In genomic region chr7:102077081-102077480, GRCh38 we compare ENCODE assay signal across 20 cellular contexts.
DNase-seq lines count a peak whose midpoint lies in the region; ATAC-seq and TF ChIP-seq lines count a peak whose summit lies in the region.
"Had no signal": no experiment of that assay in that cellular context is flagged by ENCODE, and none has a peak within 500 bp of the region (broad histone marks: within the 10 kb centered on the region; RNA-seq: fewer than 3 reads in every experiment).

No MANE protein-coding gene starts in this region.

- H3K36me3 Mint-ChIP-seq in activated naive CD8-positive, alpha-beta T cell treated with anti-CD3 and anti-CD28 coated beads, Interleukin-2, amount 10 ng/mL, durations not matched to agents 7 days and 5 days, result peaks cover 12% of the 10 kb centered on the region
- H3K36me3 Mint-ChIP-seq in activated naive CD8-positive, alpha-beta T cell treated with anti-CD3 and anti-CD28 coated beads for 36 hours, result peaks cover 33% of the 10 kb centered on the region
- peaks cover 29% of the 10 kb centered on the region for H3K36me3 Mint-ChIP-seq in progenitor cell of endocrine pancreas (ENCODE audit: insufficient read depth)

- no peaks in the 10 kb centered on the region for H3K9me2 ChIP-seq in Loucy (replicated peaks; ENCODE audit: low read depth, low read length)

- H4K20me1 ChIP-seq in Loucy (ENCODE audit: insufficient read depth, low read length, poor library complexity, severe bottlenecking), result peaks cover 8% of the 10 kb centered on the region

- H3K9me3 ChIP-seq in Loucy (ENCODE audit: insufficient read depth, low read depth, low read length), result no peaks in the 10 kb centered on the region
- H3K9me3 ChIP-seq: adrenal gland, SJSA1 had no signal

- no peak for DNase-seq in activated naive CD8-positive, alpha-beta T cell treated with anti-CD3 and anti-CD28 coated beads, Interleukin-2, amount 10 ng/mL, durations not matched to agents 7 days and 5 days
- DNase-seq in activated naive CD8-positive, alpha-beta T cell treated with anti-CD3 and anti-CD28 coated beads for 36 hours, result no peak
- DNase-seq in choroid plexus epithelial cell (ENCODE audit: low read depth) (peak; percentile 36), progenitor cell of endocrine pancreas (ENCODE audit: low spot score, unreplicated experiment) (no peak), DMS114 treated with DMSO at 0.1 percent for 48 hours (lab: John Stamatoyannopoulos, UW; ENCODE audit: unreplicated experiment) (no peak)
- DNase-seq in activated CD4-positive, alpha-beta T cell treated with anti-CD3 and anti-CD28 coated beads, Interleukin-2, amount 50 U/mL, for 1 hour, result no peak
- DNase-seq: CD4-positive, CD25-positive, alpha-beta regulatory T cell; effector CD8-positive, alpha-beta T cell; immature natural killer cell; KG1; NCI-H1105; OCI-M1; stimulated activated CD4-positive, alpha-beta T cell treated with anti-CD3 and anti-CD28 coated beads, Interleukin-2, amount 100 ng/mL, for 24 hours; stimulated activated naive CD8-positive, alpha-beta T cell treated with anti-CD3 and anti-CD28 coated beads, Interleukin-15, amount 100 ng/mL, for 72 hours had no signal

- peaks cover 7% of the 10 kb centered on the region for H3K4me1 Mint-ChIP-seq in activated naive CD8-positive, alpha-beta T cell treated with anti-CD3 and anti-CD28 coated beads, Interleukin-2, amount 10 ng/mL, durations not matched to agents 7 days and 5 days
- H3K4me1 Mint-ChIP-seq in activated naive CD8-positive, alpha-beta T cell treated with anti-CD3 and anti-CD28 coated beads for 36 hours, result no peaks in the 10 kb centered on the region
- peaks cover 19% of the 10 kb centered on the region for H3K4me1 Mint-ChIP-seq in progenitor cell of endocrine pancreas (ENCODE audit: low read depth)

- no peak for ATAC-seq in activated naive CD8-positive, alpha-beta T cell treated with anti-CD3 and anti-CD28 coated beads, Interleukin-2, amount 10 ng/mL, durations not matched to agents 7 days and 5 days (ENCODE audit: low read depth)
- no peak for ATAC-seq in GM21786 (IDR thresholded peaks at IDR 0.05; ENCODE audit: unreplicated experiment)
- ATAC-seq: stimulated activated naive CD8-positive, alpha-beta T cell treated with anti-CD3 and anti-CD28 coated beads, Interleukin-15, amount 100 ng/mL, for 72 hours had no signal

- no peak overlapping the region for H3K9ac ChIP-seq in Loucy (ENCODE audit: low read depth, low read length, poor library complexity, severe bottlenecking)
- H3K9ac ChIP-seq: parathyroid adenoma had no signal

- TF ChIP-seq CTCF in Loucy (conservative IDR thresholded peaks at IDR 0.05; ENCODE audit: low read length) (no peak), choroid plexus epithelial cell (conservative IDR thresholded peaks at IDR 0.05; ENCODE audit: low read depth, low read length) (no peak), progenitor cell of endocrine pancreas (IDR thresholded peaks at IDR 0.05; ENCODE audit: unreplicated experiment) (no peak)

- H3K9me3 Mint-ChIP-seq in activated naive CD8-positive, alpha-beta T cell treated with anti-CD3 and anti-CD28 coated beads, Interleukin-2, amount 10 ng/mL, durations not matched to agents 7 days and 5 days, result peaks cover 3% of the 10 kb centered on the region
- H3K9me3 Mint-ChIP-seq in activated naive CD8-positive, alpha-beta T cell treated with anti-CD3 and anti-CD28 coated beads for 36 hours, result peaks cover 2% of the 10 kb centered on the region
- no peaks in the 10 kb centered on the region for H3K9me3 Mint-ChIP-seq in progenitor cell of endocrine pancreas (ENCODE audit: low read depth)
- H3K9me3 Mint-ChIP-seq: activated T-helper 2 cell treated with anti-CD3 and anti-CD28 coated beads, Interferon-gamma antibody, Interleukin-2, Interleukin-4, amounts not matched to agents 10 μg/mL and 5 μg/mL and 100 μg/mL, durations not matched to agents 14 hours and 24 hours and 36 hours; immature natural killer cell had no signal

- peaks cover 12% of the 10 kb centered on the region for H3K4me1 ChIP-seq in Loucy (ENCODE audit: insufficient read depth, low read length, poor library complexity, severe bottlenecking)
- H3K4me1 ChIP-seq: adrenal gland, parathyroid adenoma had no signal

- POLR2A ChIA-PET in activated naive CD8-positive, alpha-beta T cell treated with anti-CD3 and anti-CD28 coated beads, Interleukin-2, amount 10 ng/mL, durations not matched to agents 7 days and 5 days (lab: Charles Lee), result interaction anchor here (0.7 to 0.8 kb wide), 2 partner anchors 12 to 333 kb away, joined by 4 to 7 read pairs; no protein-coding TSS in a partner anchor

- H3K4me2 ChIP-seq in Loucy (ENCODE audit: low read depth, low read length, poor library complexity, severe bottlenecking), result peak overlapping the region; percentile 23

- no peaks in the 10 kb centered on the region for H3K27me3 ChIP-seq in Loucy (ENCODE audit: insufficient read depth, low read length, poor library complexity, severe bottlenecking)
- H3K27me3 ChIP-seq: adrenal gland, SJSA1 had no signal

- H3K4me3 ChIP-seq in Loucy (ENCODE audit: low read length, poor library complexity, severe bottlenecking), result no peak overlapping the region
- no peak overlapping the region for H3K4me3 ChIP-seq in choroid plexus epithelial cell (ENCODE audit: low read depth, low read length)
- H3K4me3 ChIP-seq: adrenal gland, SJSA1 had no signal

- H3K27ac Mint-ChIP-seq in activated naive CD8-positive, alpha-beta T cell treated with anti-CD3 and anti-CD28 coated beads, Interleukin-2, amount 10 ng/mL, durations not matched to agents 7 days and 5 days, result peak overlapping the region; percentile 77
- no peak overlapping the region for H3K27ac Mint-ChIP-seq in activated naive CD8-positive, alpha-beta T cell treated with anti-CD3 and anti-CD28 coated beads for 36 hours
- peak overlapping the region; percentile 70 for H3K27ac Mint-ChIP-seq in progenitor cell of endocrine pancreas
- H3K27ac Mint-ChIP-seq: activated T-helper 2 cell treated with anti-CD3 and anti-CD28 coated beads, Interferon-gamma antibody, Interleukin-2, Interleukin-4, amounts not matched to agents 10 μg/mL and 5 μg/mL and 100 μg/mL, durations not matched to agents 14 hours and 24 hours and 36 hours; CD4-positive, CD25-positive, alpha-beta regulatory T cell; stimulated activated naive CD8-positive, alpha-beta T cell treated with anti-CD3 and anti-CD28 coated beads, Interleukin-15, amount 100 ng/mL, for 72 hours had no signal

- H2AFZ ChIP-seq in Loucy (ENCODE audit: low read length), result no peak overlapping the region
- H2AFZ ChIP-seq: parathyroid adenoma had no signal

- peaks cover 8% of the 10 kb centered on the region; the same call in 1 of the 2 replicates for H3K79me2 ChIP-seq in Loucy (ENCODE audit: insufficient read depth, low read length)

- H3F3A ChIP-seq in Loucy (ENCODE audit: low read depth), result no peaks in the 10 kb centered on the region

- H3K4me3 Mint-ChIP-seq in activated naive CD8-positive, alpha-beta T cell treated with anti-CD3 and anti-CD28 coated beads, Interleukin-2, amount 10 ng/mL, durations not matched to agents 7 days and 5 days, result no peak overlapping the region
- H3K4me3 Mint-ChIP-seq in activated naive CD8-positive, alpha-beta T cell treated with anti-CD3 and anti-CD28 coated beads for 36 hours, result no peak overlapping the region
- H3K4me3 Mint-ChIP-seq in progenitor cell of endocrine pancreas (ENCODE audit: low read depth), result no peak overlapping the region
- H3K4me3 Mint-ChIP-seq: CD4-positive, CD25-positive, alpha-beta regulatory T cell; immature natural killer cell; stimulated activated naive CD8-positive, alpha-beta T cell treated with anti-CD3 and anti-CD28 coated beads, Interleukin-15, amount 100 ng/mL, for 72 hours had no signal

- H3K36me3 ChIP-seq in Loucy (ENCODE audit: insufficient read depth, low read length), result peaks cover 44% of the 10 kb centered on the region; the same call in 1 of the 2 replicates
- H3K36me3 ChIP-seq: adrenal gland had no signal

- no peaks in the 10 kb centered on the region for H3K27me3 Mint-ChIP-seq in activated naive CD8-positive, alpha-beta T cell treated with anti-CD3 and anti-CD28 coated beads, Interleukin-2, amount 10 ng/mL, durations not matched to agents 7 days and 5 days
- no peaks in the 10 kb centered on the region for H3K27me3 Mint-ChIP-seq in activated naive CD8-positive, alpha-beta T cell treated with anti-CD3 and anti-CD28 coated beads for 36 hours
- no peaks in the 10 kb centered on the region for H3K27me3 Mint-ChIP-seq in progenitor cell of endocrine pancreas
- H3K27me3 Mint-ChIP-seq: CD4-positive, CD25-positive, alpha-beta regulatory T cell; stimulated activated naive CD8-positive, alpha-beta T cell treated with anti-CD3 and anti-CD28 coated beads, Interleukin-15, amount 100 ng/mL, for 72 hours had no signal
